In the genomic region with DNA sequence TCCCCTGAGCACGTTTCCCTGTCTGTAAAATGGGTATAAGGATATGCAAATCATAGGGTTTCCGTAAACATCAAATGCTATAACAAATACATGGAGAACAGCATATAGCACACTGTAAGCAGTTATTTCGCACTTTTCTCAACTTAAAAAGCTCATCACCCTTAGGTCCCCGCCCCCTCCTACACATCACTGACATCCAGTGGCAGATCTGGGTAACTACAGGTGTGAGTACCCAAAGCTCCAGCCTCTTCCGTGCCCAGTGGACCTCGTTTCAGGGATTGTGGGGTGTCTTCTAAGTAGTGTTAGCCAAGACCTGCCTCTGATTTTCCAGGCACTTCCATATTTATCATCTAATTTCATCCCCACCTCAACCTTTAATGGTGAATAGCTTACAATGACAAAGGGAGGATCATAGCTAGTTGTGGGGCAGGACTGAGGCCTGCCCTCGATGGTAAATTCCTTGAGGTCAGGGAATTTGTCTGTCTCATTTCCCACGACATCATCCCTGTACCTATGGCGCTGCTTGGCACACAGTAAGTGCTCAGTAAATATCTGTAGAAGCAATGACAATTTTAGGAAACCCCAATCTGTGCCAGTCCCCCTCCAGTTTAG, we compare ENCODE assay signal across 9 cellular contexts.
DNase-seq lines count a peak whose midpoint lies in the region; ATAC-seq, FAIRE-seq and TF ChIP-seq lines count a peak whose summit lies in the region.
"Had no signal": no experiment of that assay in that cellular context is flagged by ENCODE, and none has a peak within 500 bp of the region (broad histone marks: within the 10 kb centered on the region; RNA-seq: fewer than 3 reads in every experiment).

No MANE protein-coding gene starts in this region.

- peak; percentile 44 for DNase-seq in D721Med (ENCODE audit: insufficient read length, low spot score)
- peak; percentile 22 for DNase-seq in NOMO-1 treated with dmso at 0.1 percent for 144 hours (lab: John Stamatoyannopoulos, UW; ENCODE audit: unreplicated experiment)
- no peak for DNase-seq in breast epithelium (ENCODE audit: low spot score in 2 of 2)
- peak; percentile 45 for DNase-seq in HepG2 (ENCODE audit: low spot score)
- DNase-seq in upper lobe of left lung: peak in 1 of 2 donors; percentile 29
- DNase-seq in NCI-H446 treated with DMSO at 0.1 percent for 48 hours (lab: John Stamatoyannopoulos, UW): no peak
- DNase-seq: activated T-cell treated with anti-CD3 and anti-CD28 coated beads, Interleukin-2, amount 50 U/mL, for 4 hours had no signal

- peak; percentile 50; the same call in 1 of the 2 replicates for TF ChIP-seq RAD21 in HepG2 (CRISPR knock-in tag; IDR thresholded peaks at IDR 0.05)

- no peak for TF ChIP-seq EP300 in HepG2 (IDR thresholded peaks at IDR 0.05; ENCODE audit: low read depth in 2 of 2, low read length in 2 of 2)
- TF ChIP-seq EP300 in HepG2 (CRISPR knock-in tag; IDR thresholded peaks at IDR 0.05; ENCODE audit: borderline replicate concordance): no peak
- no peak for TF ChIP-seq EP300 in upper lobe of left lung (IDR thresholded peaks at IDR 0.05)

- TF ChIP-seq POLR2A in breast epithelium (IDR thresholded peaks at IDR 0.05) (no peak), HepG2 (IDR thresholded peaks at IDR 0.05; ENCODE audit: insufficient read depth in 1 of 2, low read depth in 2 of 2, low read length in 2 of 2) (no peak), upper lobe of left lung (IDR thresholded peaks at IDR 0.05) (no peak)

- POLR2A ChIA-PET in HepG2 (lab: Yijun Ruan, JAX): no interaction called here

- WGBS in HepG2 (ENCODE audit: low lambda C conversion rate): 6% methylated on average over 9 of the region's 9 CpGs
- 31 to 37% methylated on average over 9 of the region's 9 CpGs for WGBS in upper lobe of left lung, 2 donors

- in situ Hi-C loops in HepG2 (cut with HindIII; ENCODE audit: extremely low pct_ligation_motif_present, low pct_unique_long_range_greater_than_20kb): no loop called here

- no peak overlapping the region for H3K4me3 ChIP-seq in breast epithelium
- H3K4me3 ChIP-seq in HepG2 (replicated peaks in 1 of 3; ENCODE audit: insufficient read depth in 1 of 3, low read depth in 2 of 3, low read length in 3 of 3): no peak overlapping the region
- H3K4me3 ChIP-seq in upper lobe of left lung: no peak overlapping the region

- TF ChIP-seq CTCF in D721Med (IDR thresholded peaks at IDR 0.05; ENCODE audit: insufficient read depth, missing control alignments) (peak; percentile 66), breast epithelium (IDR thresholded peaks at IDR 0.05) (peak in 2 of 3 donors; percentile 56 to 57), HepG2 (CRISPR knock-in tag; IDR thresholded peaks at IDR 0.05) (peak; percentile 83), upper lobe of left lung (IDR thresholded peaks at IDR 0.05) (peak; percentile 30 to 68 (median 58))

- CTCF ChIA-PET in HepG2 (lab: Yijun Ruan, JAX; ENCODE audit: low intra/inter-chr PET ratio, low total read pairs): interaction anchor here (0.7 to 1.9 kb wide), 4 partner anchors 36 to 455 kb away, joined by 3 to 6 read pairs (median 4); no protein-coding TSS in a partner anchor

- no peaks in the 10 kb centered on the region for H3K27me3 ChIP-seq in breast epithelium
- H3K27me3 ChIP-seq in HepG2 (ENCODE audit: control insufficient read depth in 1 of 2, insufficient read depth in 2 of 2, low read length in 2 of 2): peaks cover 0 to 3% of the 10 kb centered on the region in 2 experiments; a peak in 2 of 5 replicates
- no peaks in the 10 kb centered on the region for H3K27me3 ChIP-seq in upper lobe of left lung

- no peak overlapping the region for H2AFZ ChIP-seq in HepG2 (ENCODE audit: low read length)

- H3K36me3 ChIP-seq in breast epithelium: no peaks in the 10 kb centered on the region
- H3K36me3 ChIP-seq in HepG2 (replicated peaks in 1 of 2; ENCODE audit: control insufficient read depth in 1 of 2, insufficient read depth in 2 of 2, low read length in 2 of 2): no peaks in the 10 kb centered on the region
- H3K36me3 ChIP-seq in upper lobe of left lung: no peaks in the 10 kb centered on the region

- H3K9me3 ChIP-seq in breast epithelium (no peaks in the 10 kb centered on the region), HepG2 (ENCODE audit: low read length) (no peaks in the 10 kb centered on the region), upper lobe of left lung (no peaks in the 10 kb centered on the region)

- ATAC-seq in GM18867 (IDR thresholded peaks at IDR 0.05; ENCODE audit: unreplicated experiment) (peak; percentile 94), HG03097 (IDR thresholded peaks at IDR 0.05; ENCODE audit: low FRiP score, unreplicated experiment) (peak; percentile 91), HepG2 (peak; percentile 96), upper lobe of left lung (ENCODE audit: low FRiP score in 2 of 2) (peak; percentile 52 to 73)

- FAIRE-seq in D721Med (lab: Jason Lieb, UNC): peak; percentile 35
- FAIRE-seq in HepG2 (lab: Jason Lieb, UNC): peak; percentile 39

- no peak overlapping the region for H3K9ac ChIP-seq in HepG2 (ENCODE audit: insufficient read depth, low read depth, low read length)

- H3K79me2 ChIP-seq in HepG2 (ENCODE audit: insufficient read depth, low read length): no peaks in the 10 kb centered on the region

- intact Hi-C loops in breast epithelium (cut with DNase I; ENCODE audit: low total_unique reads) (no loop called here), HepG2 (cut with micrococcal nuclease; ENCODE audit: unreplicated experiment) (loop anchor here (1.0 kb wide), 3 partner anchors 37 to 455 kb away; no protein-coding TSS in a partner anchor)

- no TSS peak for BruUV-seq in HepG2 (replicated peaks; lab: Mats Ljungman, UMichigan)

- H4K20me1 ChIP-seq in HepG2 (ENCODE audit: insufficient read depth, low read length): no peaks in the 10 kb centered on the region

- no peak overlapping the region for H3K27ac ChIP-seq in breast epithelium
- H3K27ac ChIP-seq in HepG2 (ENCODE audit: extremely low read length, insufficient read depth, low read length): no peak overlapping the region
- H3K27ac ChIP-seq in upper lobe of left lung: no peak overlapping the region

- no peaks in the 10 kb centered on the region for H3K4me1 ChIP-seq in breast epithelium
- H3K4me1 ChIP-seq in HepG2 (ENCODE audit: insufficient read depth, low read length): no peaks in the 10 kb centered on the region
- H3K4me1 ChIP-seq in upper lobe of left lung: no peaks in the 10 kb centered on the region

- no peak overlapping the region for H3K4me2 ChIP-seq in HepG2 (ENCODE audit: low read depth, low read length)

TF ChIP-seq in HepG2, 621 proteins besides CTCF, POLR2A, EP300 and RAD21 (continues in another document):
- TF ChIP-seq, protein P1, sequence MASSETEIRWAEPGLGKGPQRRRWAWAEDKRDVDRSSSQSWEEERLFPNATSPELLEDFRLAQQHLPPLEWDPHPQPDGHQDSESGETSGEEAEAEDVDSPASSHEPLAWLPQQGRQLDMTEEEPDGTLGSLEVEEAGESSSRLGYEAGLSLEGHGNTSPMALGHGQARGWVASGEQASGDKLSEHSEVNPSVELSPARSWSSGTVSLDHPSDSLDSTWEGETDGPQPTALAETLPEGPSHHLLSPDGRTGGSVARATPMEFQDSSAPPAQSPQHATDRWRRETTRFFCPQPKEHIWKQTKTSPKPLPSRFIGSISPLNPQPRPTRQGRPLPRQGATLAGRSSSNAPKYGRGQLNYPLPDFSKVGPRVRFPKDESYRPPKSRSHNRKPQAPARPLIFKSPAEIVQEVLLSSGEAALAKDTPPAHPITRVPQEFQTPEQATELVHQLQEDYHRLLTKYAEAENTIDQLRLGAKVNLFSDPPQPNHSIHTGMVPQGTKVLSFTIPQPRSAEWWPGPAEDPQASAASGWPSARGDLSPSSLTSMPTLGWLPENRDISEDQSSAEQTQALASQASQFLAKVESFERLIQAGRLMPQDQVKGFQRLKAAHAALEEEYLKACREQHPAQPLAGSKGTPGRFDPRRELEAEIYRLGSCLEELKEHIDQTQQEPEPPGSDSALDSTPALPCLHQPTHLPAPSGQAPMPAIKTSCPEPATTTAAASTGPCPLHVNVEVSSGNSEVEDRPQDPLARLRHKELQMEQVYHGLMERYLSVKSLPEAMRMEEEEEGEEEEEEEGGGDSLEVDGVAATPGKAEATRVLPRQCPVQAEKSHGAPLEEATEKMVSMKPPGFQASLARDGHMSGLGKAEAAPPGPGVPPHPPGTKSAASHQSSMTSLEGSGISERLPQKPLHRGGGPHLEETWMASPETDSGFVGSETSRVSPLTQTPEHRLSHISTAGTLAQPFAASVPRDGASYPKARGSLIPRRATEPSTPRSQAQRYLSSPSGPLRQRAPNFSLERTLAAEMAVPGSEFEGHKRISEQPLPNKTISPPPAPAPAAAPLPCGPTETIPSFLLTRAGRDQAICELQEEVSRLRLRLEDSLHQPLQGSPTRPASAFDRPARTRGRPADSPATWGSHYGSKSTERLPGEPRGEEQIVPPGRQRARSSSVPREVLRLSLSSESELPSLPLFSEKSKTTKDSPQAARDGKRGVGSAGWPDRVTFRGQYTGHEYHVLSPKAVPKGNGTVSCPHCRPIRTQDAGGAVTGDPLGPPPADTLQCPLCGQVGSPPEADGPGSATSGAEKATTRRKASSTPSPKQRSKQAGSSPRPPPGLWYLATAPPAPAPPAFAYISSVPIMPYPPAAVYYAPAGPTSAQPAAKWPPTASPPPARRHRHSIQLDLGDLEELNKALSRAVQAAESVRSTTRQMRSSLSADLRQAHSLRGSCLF (CRISPR knock-in tag; IDR thresholded peaks at IDR 0.05; ENCODE audit: borderline replicate concordance): no peak
- no peak for TF ChIP-seq ZNF75D (CRISPR knock-in tag; IDR thresholded peaks at IDR 0.05; ENCODE audit: borderline replicate concordance)
- TF ChIP-seq ONECUT2 (CRISPR knock-in tag; IDR thresholded peaks at IDR 0.05): no peak
- TF ChIP-seq ETV6 (CRISPR knock-in tag; conservative IDR thresholded peaks at IDR 0.05): no peak
- TF ChIP-seq STAG1 (CRISPR knock-in tag; IDR thresholded peaks at IDR 0.05): peak; percentile 66
- no peak for TF ChIP-seq MATR3 (CRISPR knock-in tag; IDR thresholded peaks at IDR 0.05)
- no peak for TF ChIP-seq TEAD3 (CRISPR knock-in tag; optimal IDR thresholded peaks at IDR 0.05; ENCODE audit: borderline replicate concordance)
- no peak for TF ChIP-seq EEA1 (CRISPR knock-in tag; IDR thresholded peaks at IDR 0.05; ENCODE audit: borderline replicate concordance)
- no peak for TF ChIP-seq GATAD2A (CRISPR knock-in tag; IDR thresholded peaks at IDR 0.05)
- TF ChIP-seq ZNF724P (CRISPR knock-in tag; IDR thresholded peaks at IDR 0.05; ENCODE audit: borderline replicate concordance): no peak
- TF ChIP-seq XRCC5 (optimal IDR thresholded peaks at IDR 0.05; ENCODE audit: low read length): peak; percentile 24
- no peak for TF ChIP-seq ZNF24 (IDR thresholded peaks at IDR 0.05)
- no peak for TF ChIP-seq NFE2 (CRISPR knock-in tag; IDR thresholded peaks at IDR 0.05)
- no peak for TF ChIP-seq HNRNPH1 (optimal IDR thresholded peaks at IDR 0.05; ENCODE audit: low read depth, low read length)
- no peak for TF ChIP-seq PCBP2 (optimal IDR thresholded peaks at IDR 0.05; ENCODE audit: low read depth, low read length, poor library complexity, severe bottlenecking)
- no peak for TF ChIP-seq GABPB1 (CRISPR knock-in tag; IDR thresholded peaks at IDR 0.05)

Comparison
In these comparisons a context has a peak if more than half of its experiments do, and no peak if none do; other contexts are left out.
1. DNase-seq: peak in D721Med (single experiment), NOMO-1 treated with dmso at 0.1 percent for 144 hours (single experiment) and HepG2 (single experiment); none in breast epithelium (0 of 2) and NCI-H446 treated with DMSO at 0.1 percent for 48 hours (single experiment).
2. Peak in every context shown above with its lines, with median percentiles within 50 percentile points of each other: CTCF ChIP-seq and ATAC-seq.